In the genomic region with DNA sequence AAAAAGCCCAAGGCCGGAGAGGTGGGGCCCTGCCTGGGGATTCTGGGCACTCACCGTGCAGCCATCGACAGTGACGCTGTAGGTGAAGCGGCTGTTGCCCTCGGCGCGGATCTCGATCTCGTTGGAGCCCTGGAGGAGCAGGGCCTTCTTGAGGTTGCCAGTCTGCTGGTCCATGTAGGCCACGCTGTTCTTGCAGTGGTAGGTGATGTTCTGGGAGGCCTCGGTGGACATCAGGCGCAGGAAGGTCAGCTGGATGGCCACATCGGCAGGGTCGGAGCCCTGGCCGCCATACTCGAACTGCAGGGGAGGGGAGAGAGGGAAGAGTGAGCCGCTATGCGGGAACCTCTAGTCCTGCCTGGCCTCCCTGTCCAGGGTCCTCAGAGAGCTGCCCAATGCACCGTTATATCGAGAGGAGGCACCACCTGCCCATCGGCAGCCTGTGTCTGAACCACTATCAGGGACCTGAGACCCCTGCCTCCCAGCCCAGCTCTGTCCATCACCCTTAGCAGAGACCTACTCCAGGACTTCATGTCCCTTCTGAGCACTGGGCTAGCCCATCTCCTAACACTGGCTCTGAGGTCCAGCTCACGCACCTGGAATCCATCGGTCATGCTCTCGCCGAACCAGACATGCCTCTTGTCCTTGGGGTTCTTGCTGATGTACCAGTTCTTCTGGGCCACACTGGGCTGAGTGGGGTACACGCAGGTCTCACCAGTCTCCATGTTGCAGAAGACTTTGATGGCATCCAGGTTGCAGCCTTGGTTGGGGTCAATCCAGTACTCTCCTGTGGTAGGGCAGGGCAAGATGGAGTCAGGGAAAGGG, we compare ENCODE assay signal across 1 cellular context.
TF ChIP-seq lines count a peak whose summit lies in the region.

No MANE protein-coding gene starts in this region.

TF ChIP-seq in GM12878, 131 proteins besides CTCF, POLR2A, EP300 and RAD21:
- TF ChIP-seq MLLT1 (IDR thresholded peaks at IDR 0.05) (peak; percentile 96), POLR2AphosphoS2 (IDR thresholded peaks at IDR 0.05; ENCODE audit: low read depth, low read length) (no peak), NR2C1 (IDR thresholded peaks at IDR 0.05) (no peak)
